25 cellular contexts compared by ENCODE assay signal in genomic region chr2:12269041-12269972, GRCh38.
"Had no signal": no experiment of that assay in that cellular context is flagged by ENCODE, and none has a peak within 500 bp of the region (broad histone marks: within the 10 kb centered on the region; RNA-seq: fewer than 3 reads in every experiment).

No MANE protein-coding gene starts in this region.

- ATAC-seq: gastrocnemius medialis; left ventricle myocardium superior; natural killer cell treated with Interleukin-12 subunit alpha and Interleukin-12 subunit beta and Interleukin-15 and Interleukin-18, amount 100 ng/mL, for 72 hours; psoas muscle had no signal

- FAIRE-seq: astrocyte, colon had no signal

- H3K4me3 Mint-ChIP-seq: activated naive CD8-positive, alpha-beta T cell; natural killer cell treated with Interleukin-12 subunit alpha and Interleukin-12 subunit beta and Interleukin-15 and Interleukin-18, amount 100 ng/mL, for 72 hours; type B pancreatic cell had no signal

- H3K27me3 Mint-ChIP-seq: activated naive CD8-positive, alpha-beta T cell; type B pancreatic cell had no signal

- H3K27me3 ChIP-seq: esophagus muscularis mucosa, gastrocnemius medialis, ovary, right atrium auricular region, spleen, testis, vagina had no signal

- H3K4me3 ChIP-seq: esophagus muscularis mucosa, gastrocnemius medialis, ovary, psoas muscle, right atrium auricular region, spleen, testis, vagina had no signal

- H3K27ac ChIP-seq: esophagus muscularis mucosa, gastrocnemius medialis, ovary, psoas muscle, right atrium auricular region, spleen, testis, vagina had no signal

- H3K27ac Mint-ChIP-seq: natural killer cell treated with Interleukin-12 subunit alpha and Interleukin-12 subunit beta and Interleukin-15 and Interleukin-18, amount 100 ng/mL, for 72 hours; type B pancreatic cell had no signal

- H3K4me1 ChIP-seq: gastrocnemius medialis, psoas muscle, right atrium auricular region, testis, vagina had no signal

- H3K9me3 Mint-ChIP-seq: natural killer cell treated with Interleukin-12 subunit alpha and Interleukin-12 subunit beta and Interleukin-15 and Interleukin-18, amount 100 ng/mL, for 72 hours; type B pancreatic cell had no signal

- DNase-seq: activated CD4-positive, alpha-beta T cell treated with anti-CD3 and anti-CD28 coated beads for 1 hour; activated naive CD4-positive, alpha-beta T cell; activated T-cell treated with anti-CD3 and anti-CD28 coated beads, Interleukin-2, amount 50 U/mL, for 1 hour; central memory CD4-positive, alpha-beta T cell; effector memory CD4-positive, alpha-beta T cell; gastrocnemius medialis; hippocampal formation; kidney glomerular epithelial cell; left ventricle myocardium superior; mammary epithelial cell; midbrain; ovary; psoas muscle; spleen; stimulated activated CD4-positive, alpha-beta T cell treated with anti-CD3 and anti-CD28 coated beads, Interleukin-4, amount 100 ng/mL, for 1 hour; stimulated activated naive CD4-positive, alpha-beta T cell; testis had no signal

- H3K9me3 ChIP-seq: esophagus muscularis mucosa, gastrocnemius medialis, ovary, psoas muscle, right atrium auricular region, spleen, testis, vagina had no signal

- H3K36me3 ChIP-seq: esophagus muscularis mucosa, gastrocnemius medialis, ovary, right atrium auricular region, spleen, vagina had no signal
